1 cellular context compared by ENCODE assay signal in genomic region chr13:111658150-111659100, GRCh38.
TF ChIP-seq lines count a peak whose summit lies in the region.

No MANE protein-coding gene starts in this region.

TF ChIP-seq in H1, 55 proteins besides CTCF, POLR2A, EP300 and RAD21:
- TF ChIP-seq TBP (IDR thresholded peaks at IDR 0.05; ENCODE audit: low read depth, low read length) = no peak
- TF ChIP-seq MAX (IDR thresholded peaks at IDR 0.05) = peak; percentile 54
